ENCODE assay signal across 1 cellular context in the genomic region with DNA sequence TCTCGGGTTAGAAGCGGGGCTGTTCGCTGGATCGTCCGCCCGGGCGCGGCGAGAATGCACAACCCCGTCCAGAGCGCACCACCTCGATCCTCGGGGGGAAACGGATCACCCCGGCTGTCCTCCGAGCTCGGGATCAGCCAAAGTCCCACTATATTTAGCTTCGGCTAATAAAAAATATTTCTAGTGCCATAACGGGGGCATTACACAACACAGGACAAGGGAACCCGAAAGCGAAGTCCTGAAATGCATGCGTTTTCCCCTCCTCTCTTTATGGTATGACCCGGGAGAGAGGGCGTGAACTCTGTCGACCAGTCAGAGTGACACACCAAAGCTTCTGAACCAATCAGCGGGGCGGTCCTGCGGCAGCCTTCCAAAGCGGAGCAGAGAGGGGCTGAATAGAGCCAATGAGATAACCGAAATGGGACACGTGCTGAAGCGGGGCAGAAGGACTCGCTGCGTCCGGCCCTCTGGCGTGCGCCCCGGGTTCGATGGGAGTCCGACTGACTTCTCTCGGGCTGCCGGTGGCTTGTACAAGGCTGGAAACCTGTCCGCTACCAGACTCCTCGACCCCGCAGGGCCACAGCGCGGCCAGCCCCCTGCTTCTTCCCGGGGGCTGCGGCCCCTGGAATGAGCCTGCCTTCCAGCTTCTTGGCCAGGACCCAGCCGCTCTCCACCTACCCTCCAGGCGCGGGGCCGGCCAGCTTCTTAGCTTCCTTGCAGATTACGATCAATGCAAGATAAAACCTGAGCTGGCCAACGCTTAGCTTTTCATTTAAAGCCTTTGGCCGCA.
TF ChIP-seq lines count a peak whose summit lies in the region.

A gene with protein sequence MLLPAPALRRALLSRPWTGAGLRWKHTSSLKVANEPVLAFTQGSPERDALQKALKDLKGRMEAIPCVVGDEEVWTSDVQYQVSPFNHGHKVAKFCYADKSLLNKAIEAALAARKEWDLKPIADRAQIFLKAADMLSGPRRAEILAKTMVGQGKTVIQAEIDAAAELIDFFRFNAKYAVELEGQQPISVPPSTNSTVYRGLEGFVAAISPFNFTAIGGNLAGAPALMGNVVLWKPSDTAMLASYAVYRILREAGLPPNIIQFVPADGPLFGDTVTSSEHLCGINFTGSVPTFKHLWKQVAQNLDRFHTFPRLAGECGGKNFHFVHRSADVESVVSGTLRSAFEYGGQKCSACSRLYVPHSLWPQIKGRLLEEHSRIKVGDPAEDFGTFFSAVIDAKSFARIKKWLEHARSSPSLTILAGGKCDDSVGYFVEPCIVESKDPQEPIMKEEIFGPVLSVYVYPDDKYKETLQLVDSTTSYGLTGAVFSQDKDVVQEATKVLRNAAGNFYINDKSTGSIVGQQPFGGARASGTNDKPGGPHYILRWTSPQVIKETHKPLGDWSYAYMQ (minus strand): TSS at position 33 of the 790 bp plus-strand sequence. CDS start 32 bp downstream, at position 1.

TF ChIP-seq in K562, 482 proteins besides CTCF, POLR2A, EP300 and RAD21 (continued from another document and continues in another):
- TF ChIP-seq, protein P1, sequence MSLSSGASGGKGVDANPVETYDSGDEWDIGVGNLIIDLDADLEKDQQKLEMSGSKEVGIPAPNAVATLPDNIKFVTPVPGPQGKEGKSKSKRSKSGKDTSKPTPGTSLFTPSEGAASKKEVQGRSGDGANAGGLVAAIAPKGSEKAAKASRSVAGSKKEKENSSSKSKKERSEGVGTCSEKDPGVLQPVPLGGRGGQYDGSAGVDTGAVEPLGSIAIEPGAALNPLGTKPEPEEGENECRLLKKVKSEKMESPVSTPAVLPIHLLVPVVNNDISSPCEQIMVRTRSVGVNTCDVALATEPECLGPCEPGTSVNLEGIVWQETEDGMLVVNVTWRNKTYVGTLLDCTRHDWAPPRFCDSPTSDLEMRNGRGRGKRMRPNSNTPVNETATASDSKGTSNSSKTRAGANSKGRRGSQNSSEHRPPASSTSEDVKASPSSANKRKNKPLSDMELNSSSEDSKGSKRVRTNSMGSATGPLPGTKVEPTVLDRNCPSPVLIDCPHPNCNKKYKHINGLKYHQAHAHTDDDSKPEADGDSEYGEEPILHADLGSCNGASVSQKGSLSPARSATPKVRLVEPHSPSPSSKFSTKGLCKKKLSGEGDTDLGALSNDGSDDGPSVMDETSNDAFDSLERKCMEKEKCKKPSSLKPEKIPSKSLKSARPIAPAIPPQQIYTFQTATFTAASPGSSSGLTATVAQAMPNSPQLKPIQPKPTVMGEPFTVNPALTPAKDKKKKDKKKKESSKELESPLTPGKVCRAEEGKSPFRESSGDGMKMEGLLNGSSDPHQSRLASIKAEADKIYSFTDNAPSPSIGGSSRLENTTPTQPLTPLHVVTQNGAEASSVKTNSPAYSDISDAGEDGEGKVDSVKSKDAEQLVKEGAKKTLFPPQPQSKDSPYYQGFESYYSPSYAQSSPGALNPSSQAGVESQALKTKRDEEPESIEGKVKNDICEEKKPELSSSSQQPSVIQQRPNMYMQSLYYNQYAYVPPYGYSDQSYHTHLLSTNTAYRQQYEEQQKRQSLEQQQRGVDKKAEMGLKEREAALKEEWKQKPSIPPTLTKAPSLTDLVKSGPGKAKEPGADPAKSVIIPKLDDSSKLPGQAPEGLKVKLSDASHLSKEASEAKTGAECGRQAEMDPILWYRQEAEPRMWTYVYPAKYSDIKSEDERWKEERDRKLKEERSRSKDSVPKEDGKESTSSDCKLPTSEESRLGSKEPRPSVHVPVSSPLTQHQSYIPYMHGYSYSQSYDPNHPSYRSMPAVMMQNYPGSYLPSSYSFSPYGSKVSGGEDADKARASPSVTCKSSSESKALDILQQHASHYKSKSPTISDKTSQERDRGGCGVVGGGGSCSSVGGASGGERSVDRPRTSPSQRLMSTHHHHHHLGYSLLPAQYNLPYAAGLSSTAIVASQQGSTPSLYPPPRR (CRISPR knock-in tag; IDR thresholded peaks at IDR 0.05; ENCODE audit: borderline replicate concordance), result no peak
- no peak for TF ChIP-seq KHSRP (IDR thresholded peaks at IDR 0.05)
- peak in 1 of 2 experiments; percentile 78; a peak in 1 of 3 replicates for TF ChIP-seq CBX3 (IDR thresholded peaks at IDR 0.05; ENCODE audit: borderline replicate concordance in 1 of 2, low read length in 2 of 2)
- TF ChIP-seq SREBF1 (IDR thresholded peaks at IDR 0.05; ENCODE audit: borderline replicate concordance, low read depth, low read length), result peak; percentile 92
- TF ChIP-seq ILK (tag; IDR thresholded peaks at IDR 0.05; ENCODE audit: borderline replicate concordance, low read depth), result no peak
- TF ChIP-seq HDAC1 (IDR thresholded peaks at IDR 0.05), result peak in 1 of 2 experiments; percentile 85; a peak in 2 of 4 replicates
- peak; percentile 68 for TF ChIP-seq CBFA2T2 (conservative IDR thresholded peaks at IDR 0.05)
- TF ChIP-seq ARID1B (IDR thresholded peaks at IDR 0.05), result peak; percentile 61
- TF ChIP-seq, protein P2, sequence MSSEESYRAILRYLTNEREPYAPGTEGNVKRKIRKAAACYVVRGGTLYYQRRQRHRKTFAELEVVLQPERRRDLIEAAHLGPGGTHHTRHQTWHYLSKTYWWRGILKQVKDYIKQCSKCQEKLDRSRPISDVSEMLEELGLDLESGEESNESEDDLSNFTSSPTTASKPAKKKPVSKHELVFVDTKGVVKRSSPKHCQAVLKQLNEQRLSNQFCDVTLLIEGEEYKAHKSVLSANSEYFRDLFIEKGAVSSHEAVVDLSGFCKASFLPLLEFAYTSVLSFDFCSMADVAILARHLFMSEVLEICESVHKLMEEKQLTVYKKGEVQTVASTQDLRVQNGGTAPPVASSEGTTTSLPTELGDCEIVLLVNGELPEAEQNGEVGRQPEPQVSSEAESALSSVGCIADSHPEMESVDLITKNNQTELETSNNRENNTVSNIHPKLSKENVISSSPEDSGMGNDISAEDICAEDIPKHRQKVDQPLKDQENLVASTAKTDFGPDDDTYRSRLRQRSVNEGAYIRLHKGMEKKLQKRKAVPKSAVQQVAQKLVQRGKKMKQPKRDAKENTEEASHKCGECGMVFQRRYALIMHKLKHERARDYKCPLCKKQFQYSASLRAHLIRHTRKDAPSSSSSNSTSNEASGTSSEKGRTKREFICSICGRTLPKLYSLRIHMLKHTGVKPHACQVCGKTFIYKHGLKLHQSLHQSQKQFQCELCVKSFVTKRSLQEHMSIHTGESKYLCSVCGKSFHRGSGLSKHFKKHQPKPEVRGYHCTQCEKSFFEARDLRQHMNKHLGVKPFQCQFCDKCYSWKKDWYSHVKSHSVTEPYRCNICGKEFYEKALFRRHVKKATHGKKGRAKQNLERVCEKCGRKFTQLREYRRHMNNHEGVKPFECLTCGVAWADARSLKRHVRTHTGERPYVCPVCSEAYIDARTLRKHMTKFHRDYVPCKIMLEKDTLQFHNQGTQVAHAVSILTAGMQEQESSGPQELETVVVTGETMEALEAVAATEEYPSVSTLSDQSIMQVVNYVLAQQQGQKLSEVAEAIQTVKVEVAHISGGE (CRISPR knock-in tag; IDR thresholded peaks at IDR 0.05), result peak in 1 of 3 experiments; percentile 41; a peak in 1 of 6 replicates
- no peak for TF ChIP-seq HSF4 (CRISPR knock-in tag; IDR thresholded peaks at IDR 0.05; ENCODE audit: borderline replicate concordance)
- TF ChIP-seq FOSL1 (tag; conservative IDR thresholded peaks at IDR 0.05), result peak; percentile 52
- no peak for TF ChIP-seq DMBX1 (CRISPR knock-in tag; IDR thresholded peaks at IDR 0.05; ENCODE audit: borderline replicate concordance)
- TF ChIP-seq MAZ (CRISPR knock-in tag; conservative IDR thresholded peaks at IDR 0.05 in 1 of 2, IDR thresholded peaks at IDR 0.05 in 1 of 2), result peak; percentile 13 to 64; a peak in 3 of 4 replicates
- TF ChIP-seq, protein P3, sequence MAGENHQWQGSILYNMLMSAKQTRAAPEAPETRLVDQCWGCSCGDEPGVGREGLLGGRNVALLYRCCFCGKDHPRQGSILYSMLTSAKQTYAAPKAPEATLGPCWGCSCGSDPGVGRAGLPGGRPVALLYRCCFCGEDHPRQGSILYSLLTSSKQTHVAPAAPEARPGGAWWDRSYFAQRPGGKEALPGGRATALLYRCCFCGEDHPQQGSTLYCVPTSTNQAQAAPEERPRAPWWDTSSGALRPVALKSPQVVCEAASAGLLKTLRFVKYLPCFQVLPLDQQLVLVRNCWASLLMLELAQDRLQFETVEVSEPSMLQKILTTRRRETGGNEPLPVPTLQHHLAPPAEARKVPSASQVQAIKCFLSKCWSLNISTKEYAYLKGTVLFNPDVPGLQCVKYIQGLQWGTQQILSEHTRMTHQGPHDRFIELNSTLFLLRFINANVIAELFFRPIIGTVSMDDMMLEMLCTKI (IDR thresholded peaks at IDR 0.05; ENCODE audit: partially characterized antibody), result no peak
- no peak for TF ChIP-seq HMG20A (CRISPR knock-in tag; conservative IDR thresholded peaks at IDR 0.05)
- TF ChIP-seq, protein P4, sequence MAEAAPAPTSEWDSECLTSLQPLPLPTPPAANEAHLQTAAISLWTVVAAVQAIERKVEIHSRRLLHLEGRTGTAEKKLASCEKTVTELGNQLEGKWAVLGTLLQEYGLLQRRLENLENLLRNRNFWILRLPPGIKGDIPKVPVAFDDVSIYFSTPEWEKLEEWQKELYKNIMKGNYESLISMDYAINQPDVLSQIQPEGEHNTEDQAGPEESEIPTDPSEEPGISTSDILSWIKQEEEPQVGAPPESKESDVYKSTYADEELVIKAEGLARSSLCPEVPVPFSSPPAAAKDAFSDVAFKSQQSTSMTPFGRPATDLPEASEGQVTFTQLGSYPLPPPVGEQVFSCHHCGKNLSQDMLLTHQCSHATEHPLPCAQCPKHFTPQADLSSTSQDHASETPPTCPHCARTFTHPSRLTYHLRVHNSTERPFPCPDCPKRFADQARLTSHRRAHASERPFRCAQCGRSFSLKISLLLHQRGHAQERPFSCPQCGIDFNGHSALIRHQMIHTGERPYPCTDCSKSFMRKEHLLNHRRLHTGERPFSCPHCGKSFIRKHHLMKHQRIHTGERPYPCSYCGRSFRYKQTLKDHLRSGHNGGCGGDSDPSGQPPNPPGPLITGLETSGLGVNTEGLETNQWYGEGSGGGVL (CRISPR knock-in tag; IDR thresholded peaks at IDR 0.05), result no peak
- TF ChIP-seq XRCC3 (IDR thresholded peaks at IDR 0.05), result no peak
- no peak for TF ChIP-seq STAT5B (CRISPR knock-in tag; IDR thresholded peaks at IDR 0.05)
- TF ChIP-seq TAF9B (IDR thresholded peaks at IDR 0.05; ENCODE audit: partially characterized antibody), result no peak
- TF ChIP-seq, protein P5, sequence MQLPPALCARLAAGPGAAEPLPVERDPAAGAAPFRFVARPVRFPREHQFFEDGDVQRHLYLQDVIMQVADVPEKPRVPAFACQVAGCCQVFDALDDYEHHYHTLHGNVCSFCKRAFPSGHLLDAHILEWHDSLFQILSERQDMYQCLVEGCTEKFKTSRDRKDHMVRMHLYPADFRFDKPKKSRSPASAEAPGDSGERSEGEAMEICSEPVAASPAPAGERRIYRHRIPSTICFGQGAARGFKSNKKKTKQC (CRISPR knock-in tag; IDR thresholded peaks at IDR 0.05), result peak; percentile 82; the same call in 1 of the 2 replicates
- no peak for TF ChIP-seq ARHGAP35 (IDR thresholded peaks at IDR 0.05; ENCODE audit: partially characterized antibody)
- TF ChIP-seq BRF1 (IDR thresholded peaks at IDR 0.05; ENCODE audit: borderline replicate concordance, extremely low read depth, insufficient read length), result no peak
- no peak for TF ChIP-seq ZNF445 (CRISPR knock-in tag; IDR thresholded peaks at IDR 0.05; ENCODE audit: low read depth)
- TF ChIP-seq, protein P6, sequence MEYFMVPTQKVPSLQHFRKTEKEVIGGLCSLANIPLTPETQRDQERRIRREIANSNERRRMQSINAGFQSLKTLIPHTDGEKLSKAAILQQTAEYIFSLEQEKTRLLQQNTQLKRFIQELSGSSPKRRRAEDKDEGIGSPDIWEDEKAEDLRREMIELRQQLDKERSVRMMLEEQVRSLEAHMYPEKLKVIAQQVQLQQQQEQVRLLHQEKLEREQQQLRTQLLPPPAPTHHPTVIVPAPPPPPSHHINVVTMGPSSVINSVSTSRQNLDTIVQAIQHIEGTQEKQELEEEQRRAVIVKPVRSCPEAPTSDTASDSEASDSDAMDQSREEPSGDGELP (CRISPR knock-in tag; IDR thresholded peaks at IDR 0.05; ENCODE audit: borderline replicate concordance), result peak; percentile 77; the same call in 1 of the 2 replicates
- TF ChIP-seq NR2F6 (CRISPR knock-in tag; IDR thresholded peaks at IDR 0.05), result no peak
- TF ChIP-seq, protein P7, sequence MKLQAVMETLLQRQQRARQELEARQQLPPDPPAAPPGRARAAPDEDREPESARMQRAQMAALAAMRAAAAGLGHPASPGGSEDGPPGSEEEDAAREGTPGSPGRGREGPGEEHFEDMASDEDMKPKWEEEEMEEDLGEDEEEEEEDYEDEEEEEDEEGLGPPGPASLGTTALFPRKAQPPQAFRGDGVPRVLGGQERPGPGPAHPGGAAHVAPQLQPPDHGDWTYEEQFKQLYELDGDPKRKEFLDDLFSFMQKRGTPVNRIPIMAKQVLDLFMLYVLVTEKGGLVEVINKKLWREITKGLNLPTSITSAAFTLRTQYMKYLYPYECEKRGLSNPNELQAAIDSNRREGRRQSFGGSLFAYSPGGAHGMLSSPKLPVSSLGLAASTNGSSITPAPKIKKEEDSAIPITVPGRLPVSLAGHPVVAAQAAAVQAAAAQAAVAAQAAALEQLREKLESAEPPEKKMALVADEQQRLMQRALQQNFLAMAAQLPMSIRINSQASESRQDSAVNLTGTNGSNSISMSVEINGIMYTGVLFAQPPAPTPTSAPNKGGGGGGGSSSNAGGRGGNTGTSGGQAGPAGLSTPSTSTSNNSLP (IDR thresholded peaks at IDR 0.05; ENCODE audit: borderline replicate concordance, low read depth, low read length), result peak; percentile 86; the same call in 1 of the 2 replicates
- no peak for TF ChIP-seq NCOA6 (IDR thresholded peaks at IDR 0.05)
- TF ChIP-seq ARID2 (IDR thresholded peaks at IDR 0.05), result no peak
- peak; percentile 76 for TF ChIP-seq SMARCA4 (IDR thresholded peaks at IDR 0.05)
- TF ChIP-seq RFX1 (IDR thresholded peaks at IDR 0.05), result no peak
- TF ChIP-seq IRF2 (CRISPR knock-in tag; IDR thresholded peaks at IDR 0.05), result no peak
- no peak for TF ChIP-seq TEAD2 (tag; IDR thresholded peaks at IDR 0.05)
- no peak for TF ChIP-seq SPI1 (IDR thresholded peaks at IDR 0.05; ENCODE audit: borderline replicate concordance, low read depth, low read length)
- no peak for TF ChIP-seq ZNF282 (CRISPR knock-in tag; IDR thresholded peaks at IDR 0.05)
- TF ChIP-seq, protein P8, sequence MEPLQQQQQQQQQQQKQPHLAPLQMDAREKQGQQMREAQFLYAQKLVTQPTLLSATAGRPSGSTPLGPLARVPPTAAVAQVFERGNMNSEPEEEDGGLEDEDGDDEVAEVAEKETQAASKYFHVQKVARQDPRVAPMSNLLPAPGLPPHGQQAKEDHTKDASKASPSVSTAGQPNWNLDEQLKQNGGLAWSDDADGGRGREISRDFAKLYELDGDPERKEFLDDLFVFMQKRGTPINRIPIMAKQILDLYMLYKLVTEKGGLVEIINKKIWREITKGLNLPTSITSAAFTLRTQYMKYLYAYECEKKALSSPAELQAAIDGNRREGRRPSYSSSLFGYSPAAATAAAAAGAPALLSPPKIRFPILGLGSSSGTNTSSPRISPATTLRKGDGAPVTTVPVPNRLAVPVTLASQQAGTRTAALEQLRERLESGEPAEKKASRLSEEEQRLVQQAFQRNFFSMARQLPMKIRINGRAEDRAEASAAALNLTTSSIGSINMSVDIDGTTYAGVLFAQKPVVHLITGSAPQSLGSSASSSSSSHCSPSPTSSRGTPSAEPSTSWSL (CRISPR knock-in tag; IDR thresholded peaks at IDR 0.05; ENCODE audit: borderline replicate concordance), result no peak
- TF ChIP-seq, protein P9, sequence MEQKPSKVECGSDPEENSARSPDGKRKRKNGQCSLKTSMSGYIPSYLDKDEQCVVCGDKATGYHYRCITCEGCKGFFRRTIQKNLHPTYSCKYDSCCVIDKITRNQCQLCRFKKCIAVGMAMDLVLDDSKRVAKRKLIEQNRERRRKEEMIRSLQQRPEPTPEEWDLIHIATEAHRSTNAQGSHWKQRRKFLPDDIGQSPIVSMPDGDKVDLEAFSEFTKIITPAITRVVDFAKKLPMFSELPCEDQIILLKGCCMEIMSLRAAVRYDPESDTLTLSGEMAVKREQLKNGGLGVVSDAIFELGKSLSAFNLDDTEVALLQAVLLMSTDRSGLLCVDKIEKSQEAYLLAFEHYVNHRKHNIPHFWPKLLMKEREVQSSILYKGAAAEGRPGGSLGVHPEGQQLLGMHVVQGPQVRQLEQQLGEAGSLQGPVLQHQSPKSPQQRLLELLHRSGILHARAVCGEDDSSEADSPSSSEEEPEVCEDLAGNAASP (IDR thresholded peaks at IDR 0.05), result no peak
- TF ChIP-seq TRIM28 (IDR thresholded peaks at IDR 0.05), result peak; percentile 38; the same call in 1 of the 2 replicates
